14 cellular contexts compared by ENCODE assay signal in genomic region chr7:117793496-117793895, GRCh38.
DNase-seq lines count a peak whose midpoint lies in the region; ATAC-seq, FAIRE-seq and TF ChIP-seq lines count a peak whose summit lies in the region.
"Had no signal": no experiment of that assay in that cellular context is flagged by ENCODE, and none has a peak within 500 bp of the region (broad histone marks: within the 10 kb centered on the region; RNA-seq: fewer than 3 reads in every experiment).

No MANE protein-coding gene starts in this region.

- no peaks in the 10 kb centered on the region for H3K4me1 ChIP-seq in vagina

- H3K27ac ChIP-seq in vagina = no peak overlapping the region

- ATAC-seq in HG03432 (IDR thresholded peaks at IDR 0.05; ENCODE audit: unreplicated experiment) = peak; percentile 27
- no peak for ATAC-seq in HG02678 (IDR thresholded peaks at IDR 0.05; ENCODE audit: unreplicated experiment)

- no peaks in the 10 kb centered on the region for H3K27me3 ChIP-seq in vagina
- H3K27me3 ChIP-seq: MG63 had no signal

- no peak for TF ChIP-seq CTCF in vagina (IDR thresholded peaks at IDR 0.05)

- peaks cover 2% of the 10 kb centered on the region for H3K27me3 Mint-ChIP-seq in dendritic cell treated with granulocyte-macrophage colony-stimulating factor and Interleukin-4, amounts not matched to agents 40 ng/mL and 50 ng/mL, for 4 days
- H3K27me3 Mint-ChIP-seq: CD4-positive, CD25-positive, alpha-beta regulatory T cell had no signal

- FAIRE-seq in urothelium cell line (lab: Jason Lieb, UNC) = no peak

- H3K4me3 Mint-ChIP-seq in dendritic cell treated with granulocyte-macrophage colony-stimulating factor and Interleukin-4, amounts not matched to agents 40 ng/mL and 50 ng/mL, for 4 days = no peak overlapping the region
- H3K4me3 Mint-ChIP-seq: CD4-positive, CD25-positive, alpha-beta regulatory T cell had no signal

- H3K4me3 ChIP-seq in vagina = no peak overlapping the region
- H3K4me3 ChIP-seq: MG63 had no signal

- peak overlapping the region; percentile 93 for H3K27ac Mint-ChIP-seq in dendritic cell treated with granulocyte-macrophage colony-stimulating factor and Interleukin-4, amounts not matched to agents 40 ng/mL and 50 ng/mL, for 4 days
- H3K27ac Mint-ChIP-seq: CD4-positive, CD25-positive, alpha-beta regulatory T cell had no signal

- no peak for TF ChIP-seq POLR2A in vagina (IDR thresholded peaks at IDR 0.05)

- DNase-seq in kidney glomerular epithelial cell (lab: John Stamatoyannopoulos, UW) (peak; percentile 32), vagina (ENCODE audit: extremely low spot score in 2 of 2) (no peak), urothelium cell line (ENCODE audit: low spot score) (no peak)
- no peak for DNase-seq in activated CD4-positive, alpha-beta T cell treated with anti-CD3 and anti-CD28 coated beads for 1 hour
- DNase-seq: CD4-positive, CD25-positive, alpha-beta regulatory T cell; EL; MG63; NCI-H1092 treated with DMSO at 0.1 percent for 48 hours; NCI-H2081 treated with DMSO at 0.1 percent for 48 hours; NCI-H510A treated with DMSO at 0.1 percent for 48 hours; NCI-H82 had no signal

- H3K9me3 ChIP-seq in vagina = no peaks in the 10 kb centered on the region
- H3K9me3 ChIP-seq: MG63 had no signal

- peaks cover 60% of the 10 kb centered on the region for H3K36me3 Mint-ChIP-seq in dendritic cell treated with granulocyte-macrophage colony-stimulating factor and Interleukin-4, amounts not matched to agents 40 ng/mL and 50 ng/mL, for 4 days (ENCODE audit: low read depth)
- H3K36me3 Mint-ChIP-seq: CD4-positive, CD25-positive, alpha-beta regulatory T cell had no signal

- H3K4me1 Mint-ChIP-seq in dendritic cell treated with granulocyte-macrophage colony-stimulating factor and Interleukin-4, amounts not matched to agents 40 ng/mL and 50 ng/mL, for 4 days (ENCODE audit: low read depth) = peaks cover 64% of the 10 kb centered on the region
- H3K4me1 Mint-ChIP-seq: CD4-positive, CD25-positive, alpha-beta regulatory T cell had no signal

- H3K9me3 Mint-ChIP-seq in dendritic cell treated with granulocyte-macrophage colony-stimulating factor and Interleukin-4, amounts not matched to agents 40 ng/mL and 50 ng/mL, for 4 days = peaks cover 17% of the 10 kb centered on the region

- H3K36me3 ChIP-seq in vagina = peaks cover 0 to 5% of the 10 kb centered on the region in 2 donors
- H3K36me3 ChIP-seq: MG63 had no signal

- intact Hi-C loops in dendritic cell treated with granulocyte-macrophage colony-stimulating factor and Interleukin-4, amounts not matched to agents 40 ng/mL and 50 ng/mL, for 4 days (cut with micrococcal nuclease) = loop anchor here (5.0 kb wide), 2 partner anchors 66 to 79 kb away; partner anchors contain the start of gene CTTNBP2
- intact Hi-C loops in vagina (cut with DNase I) = no loop called here
